Comparison of ENCODE assay signal across 2 cellular contexts in genomic region chr4:70702592-70702991, GRCh38. TPM values are rescaled to one million over a fixed set of nuclear protein-coding genes. Genes with fewer than 3 reads are reported as not detected.
"Had no signal": no experiment of that assay in that cellular context is flagged by ENCODE, and none has a peak within 500 bp of the region (broad histone marks: within the 10 kb centered on the region; RNA-seq: fewer than 3 reads in every experiment).

No MANE protein-coding gene starts in this region.

RNA-seq across cellular contexts. Expression of gene JCHAIN, which starts 36.3 kb away (rescaled TPM):
- total RNA-seq: glomerular endothelial cell, pulmonary artery endothelial cell had no signal
